14 cellular contexts compared by ENCODE assay signal in genomic region chr18:52435301-52435700, GRCh38.
DNase-seq lines count a peak whose midpoint lies in the region; ATAC-seq and TF ChIP-seq lines count a peak whose summit lies in the region.
"Had no signal": no experiment of that assay in that cellular context is flagged by ENCODE, and none has a peak within 500 bp of the region (broad histone marks: within the 10 kb centered on the region; RNA-seq: fewer than 3 reads in every experiment).

No MANE protein-coding gene starts in this region.

- H2AFZ ChIP-seq in neural cell (ENCODE audit: low read depth, low read length) (no peak overlapping the region), PC-3 (ENCODE audit: low read length) (no peak overlapping the region)

- CTCF ChIA-PET in CD4-positive, alpha-beta T cell (lab: Charles Lee) = no interaction called here
- CTCF ChIA-PET in PC-3 (lab: Charles Lee) = no interaction called here

- intact Hi-C loops in CD4-positive, alpha-beta T cell (cut with DNase I, micrococcal nuclease) = no loop called here
- intact Hi-C loops in PC-3 (cut with micrococcal nuclease) = no loop called here

- H3K27me3 ChIP-seq in WERI-Rb-1 (ENCODE audit: insufficient read depth, low read depth, severe bottlenecking) (no peaks in the 10 kb centered on the region), neural cell (ENCODE audit: insufficient read depth, low read depth, low read length) (no peaks in the 10 kb centered on the region), PC-3 (ENCODE audit: low read length) (peaks cover 6% of the 10 kb centered on the region; the same call in 1 of the 2 replicates)
- H3K27me3 ChIP-seq in CD4-positive, alpha-beta T cell (ENCODE audit: control insufficient read depth, insufficient read depth, low read length) = no peaks in the 10 kb centered on the region

- H3K9me3 Mint-ChIP-seq in CD4-positive, alpha-beta T cell = no peaks in the 10 kb centered on the region

- no peak for TF ChIP-seq EP300 in neural cell (conservative IDR thresholded peaks at IDR 0.05; ENCODE audit: poor library complexity, severe bottlenecking)

- TF ChIP-seq CTCF in WERI-Rb-1 (IDR thresholded peaks at IDR 0.05; ENCODE audit: low read depth, low read length) (no peak), neural cell (IDR thresholded peaks at IDR 0.05; ENCODE audit: poor library complexity, severe bottlenecking) (no peak), PC-3 (conservative IDR thresholded peaks at IDR 0.05; ENCODE audit: low read depth, low read length) (no peak)
- no peak for TF ChIP-seq CTCF in CD4-positive, alpha-beta T cell (IDR thresholded peaks at IDR 0.05)

- no peaks in the 10 kb centered on the region for H3K9me3 ChIP-seq in WERI-Rb-1 (ENCODE audit: severe bottlenecking)
- no peaks in the 10 kb centered on the region for H3K9me3 ChIP-seq in neural cell (ENCODE audit: low read length)
- H3K9me3 ChIP-seq in CD4-positive, alpha-beta T cell (ENCODE audit: control insufficient read depth, low read length) = no peaks in the 10 kb centered on the region
- H3K9me3 ChIP-seq in PC-3 (ENCODE audit: low read length) = 0 out of 2 replicates have a peak, but pooled peaks cover 4% of the 10 kb centered on the region
- H3K9me3 ChIP-seq: A549 had no signal

- DNase-seq in NCI-H524 (lab: John Stamatoyannopoulos, UW) (peak; percentile 49 to 80), WERI-Rb-1 (peak; percentile 95), PC-3 (no peak), kidney tubule cell (ENCODE audit: low spot score) (no peak)
- no peak for DNase-seq in CD4-positive, alpha-beta T cell
- no peak for DNase-seq in stimulated activated naive CD4-positive, alpha-beta T cell (lab: John Stamatoyannopoulos, UW)
- DNase-seq: DMS79 treated with DMSO at 0.1 percent for 48 hours, EL, GDM1, IMR-90, KBM-7 had no signal

- no peaks in the 10 kb centered on the region for H3K4me1 ChIP-seq in PC-3 (ENCODE audit: insufficient read depth, low read length)

- peak overlapping the region; percentile 17 for H3K4me3 ChIP-seq in WERI-Rb-1 (ENCODE audit: low read depth, low read length)
- H3K4me3 ChIP-seq in neural cell (ENCODE audit: low read length) = peak overlapping the region; percentile 19
- H3K4me3 ChIP-seq in PC-3 (ENCODE audit: low read length) = no peak overlapping the region
- H3K4me3 ChIP-seq: A549 had no signal

- no peaks in the 10 kb centered on the region for H3K27me3 Mint-ChIP-seq in CD4-positive, alpha-beta T cell

- no TSS peak for BruUV-seq in PC-3 (replicated peaks; lab: Mats Ljungman, UMichigan)

- H3F3A ChIP-seq in neural cell (ENCODE audit: insufficient read depth, low read length, poor library complexity, severe bottlenecking) = no peaks in the 10 kb centered on the region
- no peaks in the 10 kb centered on the region for H3F3A ChIP-seq in PC-3 (ENCODE audit: low read length, unreplicated experiment)

- H3K9ac ChIP-seq in neural cell (ENCODE audit: low read length) (peak overlapping the region; percentile 13), PC-3 (ENCODE audit: low read length) (no peak overlapping the region)

- H3K27ac ChIP-seq in WERI-Rb-1 (peak overlapping the region; percentile 67), neural cell (ENCODE audit: low read length) (peak overlapping the region; percentile 33), PC-3 (ENCODE audit: low read length) (no peak overlapping the region)
- H3K27ac ChIP-seq in CD4-positive, alpha-beta T cell (ENCODE audit: low read depth, low read length) = no peak overlapping the region
- H3K27ac ChIP-seq: A549 had no signal

- H3K79me2 ChIP-seq in neural cell (replicated peaks; ENCODE audit: insufficient read depth, low read length) (peaks cover 37% of the 10 kb centered on the region), PC-3 (ENCODE audit: low read length) (no peaks in the 10 kb centered on the region)

- no peaks in the 10 kb centered on the region for H3K36me3 ChIP-seq in WERI-Rb-1
- H3K36me3 ChIP-seq in neural cell (ENCODE audit: insufficient read depth, low read length) = no peaks in the 10 kb centered on the region
- no peaks in the 10 kb centered on the region for H3K36me3 ChIP-seq in PC-3 (ENCODE audit: low read depth, low read length)

- no peak for ATAC-seq in CD4-positive, alpha-beta T cell (ENCODE audit: poor library complexity)
- ATAC-seq in PC-3 = no peak
- ATAC-seq: A549 had no signal

- no peaks in the 10 kb centered on the region for H3K4me1 Mint-ChIP-seq in CD4-positive, alpha-beta T cell (ENCODE audit: low read depth)
- H3K4me1 Mint-ChIP-seq: CD14-positive monocyte had no signal

- no peak for TF ChIP-seq RAD21 in neural cell (conservative IDR thresholded peaks at IDR 0.05)

- H3K9me2 ChIP-seq in neural cell (ENCODE audit: insufficient read depth, low read length) (no peaks in the 10 kb centered on the region), PC-3 (replicated peaks; ENCODE audit: low read length) (no peaks in the 10 kb centered on the region)

- no peak overlapping the region for H3K4me3 Mint-ChIP-seq in CD4-positive, alpha-beta T cell
- H3K4me3 Mint-ChIP-seq: CD14-positive monocyte had no signal

- H3K27ac Mint-ChIP-seq in CD4-positive, alpha-beta T cell = no peak overlapping the region
- H3K27ac Mint-ChIP-seq: CD14-positive monocyte had no signal

- H4K20me1 ChIP-seq in neural cell (ENCODE audit: insufficient read depth) (no peaks in the 10 kb centered on the region), PC-3 (ENCODE audit: low read length) (no peaks in the 10 kb centered on the region)

- POLR2A ChIA-PET in CD4-positive, alpha-beta T cell (lab: Charles Lee) = no interaction called here
- POLR2A ChIA-PET in PC-3 (lab: Charles Lee; ENCODE audit: unreplicated experiment) = no interaction called here

- no peak overlapping the region for H3K4me2 ChIP-seq in neural cell (ENCODE audit: low read length)
- H3K4me2 ChIP-seq in PC-3 (ENCODE audit: low read length) = no peak overlapping the region
- H3K4me2 ChIP-seq: A549 had no signal

- H3K36me3 Mint-ChIP-seq in CD4-positive, alpha-beta T cell (ENCODE audit: low read depth) = no peaks in the 10 kb centered on the region
- H3K36me3 Mint-ChIP-seq: CD14-positive monocyte had no signal

TF ChIP-seq in neural cell, 6 proteins besides CTCF, POLR2A, EP300 and RAD21:
- TF ChIP-seq MXI1 (conservative IDR thresholded peaks at IDR 0.05; ENCODE audit: poor library complexity, severe bottlenecking) (no peak), EZH2 (IDR thresholded peaks at IDR 0.05; ENCODE audit: borderline replicate concordance, insufficient read depth, low read length, poor library complexity, severe bottlenecking) (no peak), SMC3 (conservative IDR thresholded peaks at IDR 0.05; ENCODE audit: poor library complexity) (no peak), TAF1 (IDR thresholded peaks at IDR 0.05; ENCODE audit: low read depth) (no peak), POLR2AphosphoS5 (IDR thresholded peaks at IDR 0.05) (no peak), REST (IDR thresholded peaks at IDR 0.05; ENCODE audit: borderline replicate concordance) (no peak)
TF ChIP-seq in neural cell: peak in this region for 0.

Comparison
In these comparisons a context has a peak if more than half of its experiments do, and no peak if none do; other contexts are left out.
1. DNase-seq: peak in NCI-H524 (2 of 2) and WERI-Rb-1 (single experiment); none in CD4-positive, alpha-beta T cell (0 of 10), PC-3 (single experiment), kidney tubule cell (single experiment) and stimulated activated naive CD4-positive, alpha-beta T cell (0 of 6).
2. H3K27ac ChIP-seq: peak in WERI-Rb-1 (single experiment) and neural cell (single experiment); none in CD4-positive, alpha-beta T cell (single experiment) and PC-3 (single experiment).